ENCODE assay signal across 8 cellular contexts in the genomic region with DNA sequence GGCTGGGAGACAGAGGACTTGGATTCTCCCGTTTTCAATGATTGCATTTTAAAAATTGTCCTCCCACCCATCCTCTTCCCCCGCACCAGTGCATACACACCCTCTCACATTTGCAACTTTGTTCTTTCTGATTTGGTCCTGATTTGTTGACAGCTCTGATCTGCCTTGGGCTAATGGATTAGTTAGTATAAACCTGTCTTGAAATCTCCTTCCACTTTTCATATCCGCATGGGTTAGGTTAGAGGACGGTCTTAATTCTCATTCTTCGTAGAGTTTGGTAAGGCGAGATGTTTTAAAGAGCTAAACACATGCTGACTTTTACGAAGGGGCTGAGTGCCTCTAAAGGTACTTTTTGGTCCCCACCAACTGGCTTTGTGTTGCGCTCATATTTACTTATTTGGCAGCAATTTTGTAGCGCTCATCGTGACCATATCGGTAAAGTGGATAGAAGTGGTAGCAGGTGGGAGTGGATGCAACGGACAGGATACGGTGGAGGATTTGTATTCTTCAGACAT. TPM values are rescaled to one million over a fixed set of nuclear protein-coding genes. Genes with fewer than 3 reads are reported as not detected.
DNase-seq lines count a peak whose midpoint lies in the region; ATAC-seq and TF ChIP-seq lines count a peak whose summit lies in the region.

No MANE protein-coding gene starts in this region.

- peaks cover 13% of the 10 kb centered on the region; the same call in 1 of the 2 replicates for H3K4me1 ChIP-seq in Caco-2
- peaks cover 30% of the 10 kb centered on the region for H3K4me1 ChIP-seq in foreskin keratinocyte

- CTCF ChIA-PET in Caco-2 (lab: Charles Lee): no interaction called here

- no peak for TF ChIP-seq CTCF in Caco-2 (IDR thresholded peaks at IDR 0.05; ENCODE audit: insufficient read depth in 1 of 2, low read depth in 1 of 2, low read length in 1 of 2, severe bottlenecking in 1 of 2, unreplicated experiment in 1 of 2)
- no peak for TF ChIP-seq CTCF in foreskin keratinocyte (conservative IDR thresholded peaks at IDR 0.05)
- no peak for TF ChIP-seq CTCF in osteocyte (IDR thresholded peaks at IDR 0.05)

- H3K27me3 Mint-ChIP-seq in Caco-2 (ENCODE audit: insufficient read depth, unreplicated experiment): no peaks in the 10 kb centered on the region
- H3K27me3 Mint-ChIP-seq in activated T-cell treated with anti-CD3 and anti-CD28 coated beads, Interleukin-2, amount 50 U/mL, for 24 hours: no peaks in the 10 kb centered on the region
- no peaks in the 10 kb centered on the region for H3K27me3 Mint-ChIP-seq in osteocyte (ENCODE audit: unreplicated experiment)

- intact Hi-C loops in Caco-2 (cut with micrococcal nuclease; ENCODE audit: unreplicated experiment): loop anchor here (1.0 to 5.0 kb wide), 2 partner anchors 169 to 497 kb away; a partner anchor contains a TSS

- POLR2A ChIA-PET in Caco-2 (lab: Charles Lee): no interaction called here

- H3K4me1 Mint-ChIP-seq in Caco-2 (ENCODE audit: low read depth, unreplicated experiment): peaks cover 13% of the 10 kb centered on the region
- H3K4me1 Mint-ChIP-seq in activated T-cell treated with anti-CD3 and anti-CD28 coated beads, Interleukin-2, amount 50 U/mL, for 24 hours (ENCODE audit: low read depth): peaks cover 40% of the 10 kb centered on the region
- peaks cover 38% of the 10 kb centered on the region for H3K4me1 Mint-ChIP-seq in osteocyte (ENCODE audit: unreplicated experiment)

- no TSS peak for BruUV-seq in Caco-2 (replicated peaks; lab: Mats Ljungman, UMichigan)

- no peaks in the 10 kb centered on the region for H3K27me3 ChIP-seq in Caco-2 (replicated peaks; ENCODE audit: control insufficient read depth, insufficient read depth, low read length)
- H3K27me3 ChIP-seq in foreskin keratinocyte: no peaks in the 10 kb centered on the region

- peak overlapping the region; percentile 97 for H3K4me3 ChIP-seq in Caco-2 (ENCODE audit: low read depth, low read length)

- H3K4me3 Mint-ChIP-seq in Caco-2 (ENCODE audit: unreplicated experiment): peak overlapping the region; percentile 87
- peak overlapping the region; percentile 88 for H3K4me3 Mint-ChIP-seq in activated T-cell treated with anti-CD3 and anti-CD28 coated beads, Interleukin-2, amount 50 U/mL, for 24 hours
- H3K4me3 Mint-ChIP-seq in osteocyte (ENCODE audit: unreplicated experiment): peak overlapping the region; percentile 96

- DNase-seq in Caco-2 (peak in 1 of 2 experiments; percentile 12), LoVo (ENCODE audit: low spot score) (peak; percentile 37), foreskin keratinocyte (peak; percentile 31 to 60), osteocyte (ENCODE audit: extremely low spot score, unreplicated experiment) (no peak), ureter (ENCODE audit: low spot score) (no peak), NCI-H1930 (lab: John Stamatoyannopoulos, UW) (no peak)
- DNase-seq in activated T-cell treated with anti-CD3 and anti-CD28 coated beads, Interleukin-2, amount 50 U/mL, for 24 hours: peak; percentile 40

- no peaks in the 10 kb centered on the region for H3K36me3 ChIP-seq in Caco-2 (ENCODE audit: control insufficient read depth, insufficient read depth, low read length)

- H3K9me3 ChIP-seq in Caco-2: no peaks in the 10 kb centered on the region

- H3K27ac Mint-ChIP-seq in Caco-2 (ENCODE audit: unreplicated experiment) (peak overlapping the region; percentile 63), osteocyte (ENCODE audit: unreplicated experiment) (peak overlapping the region; percentile 93)
- H3K27ac Mint-ChIP-seq in activated T-cell treated with anti-CD3 and anti-CD28 coated beads, Interleukin-2, amount 50 U/mL, for 24 hours: peak overlapping the region; percentile 91

- H3K36me3 Mint-ChIP-seq in Caco-2 (ENCODE audit: insufficient read depth, unreplicated experiment) (peaks cover 12% of the 10 kb centered on the region), osteocyte (ENCODE audit: unreplicated experiment) (peaks cover 10% of the 10 kb centered on the region)
- peaks cover 18% of the 10 kb centered on the region for H3K36me3 Mint-ChIP-seq in activated T-cell treated with anti-CD3 and anti-CD28 coated beads, Interleukin-2, amount 50 U/mL, for 24 hours (ENCODE audit: low read depth)

- H3K9me3 Mint-ChIP-seq in Caco-2 (ENCODE audit: unreplicated experiment) (peaks cover 15% of the 10 kb centered on the region), osteocyte (ENCODE audit: unreplicated experiment) (no peaks in the 10 kb centered on the region)
- peaks cover 6% of the 10 kb centered on the region for H3K9me3 Mint-ChIP-seq in activated T-cell treated with anti-CD3 and anti-CD28 coated beads, Interleukin-2, amount 50 U/mL, for 24 hours

- H3K27ac ChIP-seq in foreskin keratinocyte: peak overlapping the region; percentile 63

- ATAC-seq in GM21526 (IDR thresholded peaks at IDR 0.05; ENCODE audit: low FRiP score, unreplicated experiment) (peak; percentile 6), foreskin keratinocyte (peak; percentile 6)

RNA-seq across cellular contexts. Expression of a gene that starts 1.1 kb away (rescaled TPM):
- total RNA-seq in Caco-2 (2022) (39.0 and 39.4 TPM in 2 replicates), foreskin keratinocyte (18.4 and 26.0 TPM in 2 replicates), osteocyte (270 and 275 TPM in 2 replicates), ureter (368 TPM)
- 1.6 and 2.8 TPM in 2 replicates for polyA plus RNA-seq in foreskin keratinocyte

Comparison
In these comparisons a context has a peak if more than half of its experiments do, and no peak if none do; other contexts are left out.
1. DNase-seq: peak in LoVo (single experiment), activated T-cell treated with anti-CD3 and anti-CD28 coated beads, Interleukin-2, amount 50 U/mL, for 24 hours (single experiment) and foreskin keratinocyte (2 of 2); none in osteocyte (single experiment), ureter (single experiment) and NCI-H1930 (0 of 2).
2. Peak in every context shown above with its lines, with median percentiles within 50 percentile points of each other: H3K27ac Mint-ChIP-seq and H3K4me3 Mint-ChIP-seq.